ENCODE assay signal across 22 cellular contexts in the genomic region with DNA sequence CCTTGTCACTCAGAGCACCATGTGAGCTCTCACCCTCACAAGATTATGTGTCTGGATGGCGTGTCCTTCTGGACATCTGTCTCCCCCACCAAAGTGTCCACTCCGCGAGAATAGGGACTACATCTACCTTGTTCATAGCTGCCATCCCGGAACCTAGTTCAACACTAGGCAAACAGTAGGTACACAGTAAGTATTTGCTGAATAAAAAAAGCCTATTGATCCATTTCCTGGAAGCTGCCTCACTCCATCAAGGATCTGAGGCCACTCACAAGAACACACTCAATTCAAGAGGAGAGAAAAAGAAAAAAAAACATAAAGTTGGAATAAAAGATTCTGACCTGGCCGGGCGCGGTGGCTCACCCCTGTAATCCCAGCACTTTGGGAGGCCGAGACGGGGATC. TPM values are rescaled to one million over a fixed set of nuclear protein-coding genes. Genes with fewer than 3 reads are reported as not detected.
DNase-seq lines count a peak whose midpoint lies in the region; ATAC-seq, FAIRE-seq and TF ChIP-seq lines count a peak whose summit lies in the region.
"Had no signal": no experiment of that assay in that cellular context is flagged by ENCODE, and none has a peak within 500 bp of the region (broad histone marks: within the 10 kb centered on the region; RNA-seq: fewer than 3 reads in every experiment).

No MANE protein-coding gene starts in this region.

- H3F3A ChIP-seq in neural progenitor cell (ENCODE audit: low read depth) = no peaks in the 10 kb centered on the region

- BruUV-seq in HepG2 (replicated peaks; lab: Mats Ljungman, UMichigan) = no TSS peak

- no peak for FAIRE-seq in HepG2 (lab: Jason Lieb, UNC)
- FAIRE-seq: A549, GM12878, H1 had no signal

- H3K36me3 ChIP-seq in HepG2 (replicated peaks in 1 of 2; ENCODE audit: control insufficient read depth in 1 of 2, insufficient read depth in 2 of 2, low read length in 2 of 2) (no peaks in the 10 kb centered on the region), neural progenitor cell (no peaks in the 10 kb centered on the region)
- H3K36me3 ChIP-seq: BLaER1 had no signal

- H3K9me3 ChIP-seq in HepG2 (ENCODE audit: low read length) (no peaks in the 10 kb centered on the region), neural progenitor cell (ENCODE audit: low read depth) (no peaks in the 10 kb centered on the region)
- H3K9me3 ChIP-seq: A549, BLaER1 had no signal

- intact Hi-C loops in natural killer cell (cut with micrococcal nuclease) = no loop called here
- intact Hi-C loops in HepG2 (cut with micrococcal nuclease; ENCODE audit: unreplicated experiment) = no loop called here

- H3K4me1 Mint-ChIP-seq in natural killer cell treated with Interleukin-12 subunit alpha and Interleukin-12 subunit beta and Interleukin-15 and Interleukin-18, amount 100 ng/mL, for 72 hours (ENCODE audit: low read depth in 2 of 2) = peaks cover 16 to 17% of the 10 kb centered on the region in 2 donors
- peaks cover 18 to 22% of the 10 kb centered on the region in 2 donors for H3K4me1 Mint-ChIP-seq in natural killer cell
- peaks cover 20% of the 10 kb centered on the region for H3K4me1 Mint-ChIP-seq in neural progenitor cell

- DNase-seq in natural killer cell treated with Interleukin-12 subunit alpha and Interleukin-12 subunit beta and Interleukin-15 and Interleukin-18, amount 100 ng/mL, for 72 hours (ENCODE audit: low spot score) = no peak
- DNase-seq in natural killer cell (no peak), HepG2 (ENCODE audit: low spot score) (no peak), neural progenitor cell (ENCODE audit: low spot score) (no peak), NCI-H2107 (lab: John Stamatoyannopoulos, UW) (no peak)
- DNase-seq: AML-193; CD4-positive, CD25-positive, alpha-beta regulatory T cell; CD8-positive, alpha-beta memory T cell; COR-L47; DMS 273 treated with DMSO at 0.1 percent for 48 hours; DMS53; DND-41; EL; H9 had no signal

- no peaks in the 10 kb centered on the region for H3K36me3 Mint-ChIP-seq in natural killer cell treated with Interleukin-12 subunit alpha and Interleukin-12 subunit beta and Interleukin-15 and Interleukin-18, amount 100 ng/mL, for 72 hours
- H3K36me3 Mint-ChIP-seq in natural killer cell (no peaks in the 10 kb centered on the region), neural progenitor cell (no peaks in the 10 kb centered on the region)
- H3K36me3 Mint-ChIP-seq: CD4-positive, CD25-positive, alpha-beta regulatory T cell; CD8-positive, alpha-beta memory T cell had no signal

- H3K27me3 ChIP-seq in HepG2 (ENCODE audit: control insufficient read depth in 1 of 2, insufficient read depth in 2 of 2, low read length in 2 of 2) (peaks cover 0 to 3% of the 10 kb centered on the region in 2 experiments; a peak in 1 of 5 replicates), neural progenitor cell (no peaks in the 10 kb centered on the region)
- H3K27me3 ChIP-seq: BLaER1 had no signal

- H3K4me3 ChIP-seq in HepG2 (replicated peaks in 1 of 3; ENCODE audit: insufficient read depth in 1 of 3, low read depth in 2 of 3, low read length in 3 of 3) (no peak overlapping the region), neural progenitor cell (no peak overlapping the region)
- H3K4me3 ChIP-seq: A549, BLaER1, GM12878 had no signal

- H4K20me1 ChIP-seq in HepG2 (ENCODE audit: insufficient read depth, low read length) (no peaks in the 10 kb centered on the region), neural progenitor cell (ENCODE audit: low read depth) (no peaks in the 10 kb centered on the region)
- H4K20me1 ChIP-seq: BLaER1 had no signal

- TF ChIP-seq EP300 in HepG2 (IDR thresholded peaks at IDR 0.05; ENCODE audit: low read depth in 2 of 2, low read length in 2 of 2) (no peak), HepG2 (CRISPR knock-in tag; IDR thresholded peaks at IDR 0.05; ENCODE audit: borderline replicate concordance) (no peak)

- TF ChIP-seq RAD21 in HepG2 (CRISPR knock-in tag; IDR thresholded peaks at IDR 0.05) = no peak

- H3K9ac ChIP-seq in HepG2 (ENCODE audit: insufficient read depth, low read depth, low read length) = no peak overlapping the region
- no peak overlapping the region for H3K9ac ChIP-seq in neural progenitor cell
- H3K9ac ChIP-seq: BLaER1 had no signal

- POLR2A ChIA-PET in HepG2 (lab: Yijun Ruan, JAX) = interaction anchor here (1.2 to 1.6 kb wide), 3 partner anchors 10 to 33 kb away, joined by 3 read pairs; no protein-coding TSS in a partner anchor

- no peaks in the 10 kb centered on the region for H3K9me3 Mint-ChIP-seq in natural killer cell treated with Interleukin-12 subunit alpha and Interleukin-12 subunit beta and Interleukin-15 and Interleukin-18, amount 100 ng/mL, for 72 hours
- H3K9me3 Mint-ChIP-seq in natural killer cell (no peaks in the 10 kb centered on the region), neural progenitor cell (peaks cover 2% of the 10 kb centered on the region)
- H3K9me3 Mint-ChIP-seq: CD4-positive, CD25-positive, alpha-beta regulatory T cell; CD8-positive, alpha-beta memory T cell; H9 had no signal

- H3K4me1 ChIP-seq in HepG2 (ENCODE audit: insufficient read depth, low read length) (peaks cover 85% of the 10 kb centered on the region), neural progenitor cell (peaks cover 4% of the 10 kb centered on the region)
- H3K4me1 ChIP-seq: A549 had no signal

- TF ChIP-seq POLR2A in HepG2 (IDR thresholded peaks at IDR 0.05; ENCODE audit: insufficient read depth in 1 of 2, low read depth in 2 of 2, low read length in 2 of 2) = no peak

- H3K4me2 ChIP-seq in HepG2 (ENCODE audit: low read depth, low read length) (no peak overlapping the region), neural progenitor cell (no peak overlapping the region)
- H3K4me2 ChIP-seq: A549 had no signal

- 40% methylated on average over 9 of the region's 9 CpGs for WGBS in HepG2 (ENCODE audit: low lambda C conversion rate)

- no peak for TF ChIP-seq CTCF in natural killer cell (IDR thresholded peaks at IDR 0.05)
- no peak for TF ChIP-seq CTCF in HepG2 (CRISPR knock-in tag; IDR thresholded peaks at IDR 0.05)
- no peak for TF ChIP-seq CTCF in neural progenitor cell (IDR thresholded peaks at IDR 0.05)

- CTCF ChIA-PET in HepG2 (lab: Yijun Ruan, JAX; ENCODE audit: low intra/inter-chr PET ratio, low total read pairs) = no interaction called here

- H3K27ac Mint-ChIP-seq in natural killer cell treated with Interleukin-12 subunit alpha and Interleukin-12 subunit beta and Interleukin-15 and Interleukin-18, amount 100 ng/mL, for 72 hours = peak overlapping the region; percentile 2 to 4
- H3K27ac Mint-ChIP-seq in natural killer cell (no peak overlapping the region), neural progenitor cell (peak overlapping the region; percentile 50)
- H3K27ac Mint-ChIP-seq: CD4-positive, CD25-positive, alpha-beta regulatory T cell; H9 had no signal

- H3K79me2 ChIP-seq in HepG2 (ENCODE audit: insufficient read depth, low read length) (no peaks in the 10 kb centered on the region), neural progenitor cell (ENCODE audit: low read depth) (no peaks in the 10 kb centered on the region)

- in situ Hi-C loops in HepG2 (cut with HindIII; ENCODE audit: extremely low pct_ligation_motif_present, low pct_unique_long_range_greater_than_20kb) = no loop called here

- H3K27me3 Mint-ChIP-seq in natural killer cell treated with Interleukin-12 subunit alpha and Interleukin-12 subunit beta and Interleukin-15 and Interleukin-18, amount 100 ng/mL, for 72 hours = no peaks in the 10 kb centered on the region
- H3K27me3 Mint-ChIP-seq in natural killer cell (ENCODE audit: low read depth in 2 of 2) (no peaks in the 10 kb centered on the region), neural progenitor cell (ENCODE audit: insufficient read depth, low read depth) (peaks cover 3% of the 10 kb centered on the region)
- H3K27me3 Mint-ChIP-seq: CD4-positive, CD25-positive, alpha-beta regulatory T cell; CD8-positive, alpha-beta memory T cell had no signal

- ATAC-seq in natural killer cell treated with Interleukin-12 subunit alpha and Interleukin-12 subunit beta and Interleukin-15 and Interleukin-18, amount 100 ng/mL, for 72 hours = no peak
- ATAC-seq in natural killer cell (no peak), HepG2 (no peak), HG02970 (IDR thresholded peaks at IDR 0.05; ENCODE audit: low FRiP score, unreplicated experiment) (no peak), GM19397 (IDR thresholded peaks at IDR 0.05; ENCODE audit: unreplicated experiment) (no peak), HG03469 (IDR thresholded peaks at IDR 0.05; ENCODE audit: unreplicated experiment) (no peak)
- ATAC-seq: A549, GM12878 had no signal

- no peak overlapping the region for H2AFZ ChIP-seq in HepG2 (ENCODE audit: low read length)
- H2AFZ ChIP-seq in neural progenitor cell (replicated peaks) = no peak overlapping the region

- H3K27ac ChIP-seq in HepG2 (ENCODE audit: extremely low read length, insufficient read depth, low read length) = no peak overlapping the region
- no peak overlapping the region for H3K27ac ChIP-seq in neural progenitor cell
- H3K27ac ChIP-seq: 22Rv1, A549, BLaER1 had no signal

- no peak overlapping the region for H3K4me3 Mint-ChIP-seq in natural killer cell treated with Interleukin-12 subunit alpha and Interleukin-12 subunit beta and Interleukin-15 and Interleukin-18, amount 100 ng/mL, for 72 hours
- no peak overlapping the region for H3K4me3 Mint-ChIP-seq in natural killer cell
- H3K4me3 Mint-ChIP-seq in neural progenitor cell = no peak overlapping the region
- H3K4me3 Mint-ChIP-seq: CD4-positive, CD25-positive, alpha-beta regulatory T cell; CD8-positive, alpha-beta memory T cell; H9 had no signal

RNA-seq across cellular contexts. Expression of gene ALAS1, which starts 11.2 kb away (rescaled TPM):
- total RNA-seq in natural killer cell treated with Interleukin-12 subunit alpha and Interleukin-12 subunit beta and Interleukin-15 and Interleukin-18, amount 100 ng/mL, for 72 hours = 100 to 1,000 TPM in 1 of 2 donors, 10 to 100 TPM in 1; 93.6 to 121 TPM
- total RNA-seq in natural killer cell (10 to 100 TPM; 17.0 to 34.5 (median 33.4) TPM), HepG2 (2016; rRNA removed; fragmentation: Illumina TruSeq; extraction: Trizol) (36.0 and 40.2 TPM in 2 replicates), neural progenitor cell (ENCODE audit: low replicate concordance) (35.0 and 54.9 TPM in 2 replicates)
- total RNA-seq in HepG2 (2016; cell fraction: cytosol; rRNA removed; fragmentation: Illumina TruSeq; extraction: Trizol; ENCODE audit: low read depth) = 9.6 and 11.6 TPM in 2 replicates
- total RNA-seq in HepG2 (2016; cell fraction: insoluble cytoplasmic fraction; rRNA removed; fragmentation: Illumina TruSeq; extraction: Trizol) = 33.6 and 35.3 TPM in 2 replicates
- total RNA-seq in HepG2 (2016; cell fraction: membrane; rRNA removed; fragmentation: Illumina TruSeq; extraction: Trizol) = 14.0 and 14.5 TPM in 2 replicates
- total RNA-seq in HepG2 (2016; cell fraction: nucleus; rRNA removed; fragmentation: Illumina TruSeq; extraction: Trizol) = 16.9 and 18.1 TPM in 2 replicates
- polyA plus RNA-seq in HepG2 (2011; rRNA removed) = 39.0 and 43.2 TPM in 2 replicates
- polyA plus RNA-seq in HepG2 (2011; cell fraction: cytosol; rRNA removed) = 41.2 and 50.6 TPM in 2 replicates
- 30.0 and 30.9 TPM in 2 replicates for polyA plus RNA-seq in HepG2 (2011; cell fraction: nucleus; rRNA removed)
- polyA plus RNA-seq in HepG2 (2012) = 19.8 and 27.7 TPM in 2 replicates
- 3.9 and 4.3 TPM in 2 replicates for polyA plus RNA-seq in HepG2 (2016; cell fraction: cytosol; fragmentation: Illumina TruSeq; extraction: Trizol; ENCODE audit: low read depth)
- polyA plus RNA-seq in HepG2 (2016; cell fraction: insoluble cytoplasmic fraction; fragmentation: Illumina TruSeq; extraction: Trizol; ENCODE audit: low read depth) = 27.6 and 42.4 TPM in 2 replicates
- polyA plus RNA-seq in HepG2 (2016; cell fraction: membrane; fragmentation: Illumina TruSeq; extraction: Trizol; ENCODE audit: low read depth) = 6.8 and 7.1 TPM in 2 replicates
- polyA plus RNA-seq in HepG2 (2016; cell fraction: nucleus; fragmentation: Illumina TruSeq; extraction: Trizol; ENCODE audit: insufficient read depth, low read depth) = 26.7 and 30.3 TPM in 2 replicates
- 49.6 and 54.7 TPM in 2 replicates for polyA minus RNA-seq in HepG2 (2011; rRNA and poly(A)+ RNA removed; ENCODE audit: low replicate concordance)
- 23.9 and 26.4 TPM in 2 replicates for polyA minus RNA-seq in HepG2 (2011; cell fraction: cytosol; rRNA and poly(A)+ RNA removed)
- 17.3 and 19.0 TPM in 2 replicates for polyA minus RNA-seq in HepG2 (2011; cell fraction: nucleus; rRNA and poly(A)+ RNA removed)

RNA-seq across cellular contexts. Expression of gene POC1A, which starts 32.5 kb away (rescaled TPM):
- 10 to 100 TPM; 14.9 to 35.3 TPM for total RNA-seq in natural killer cell treated with Interleukin-12 subunit alpha and Interleukin-12 subunit beta and Interleukin-15 and Interleukin-18, amount 100 ng/mL, for 72 hours
- 1 to 10 TPM; 1.3 to 2.6 (median 2.4) TPM for total RNA-seq in natural killer cell
- 20.0 and 22.5 TPM in 2 replicates for total RNA-seq in HepG2 (2016; rRNA removed; fragmentation: Illumina TruSeq; extraction: Trizol)
- total RNA-seq in HepG2 (2016; cell fraction: cytosol; rRNA removed; fragmentation: Illumina TruSeq; extraction: Trizol; ENCODE audit: low read depth) = 13.9 and 15.5 TPM in 2 replicates
- 20.6 and 21.0 TPM in 2 replicates for total RNA-seq in HepG2 (2016; cell fraction: insoluble cytoplasmic fraction; rRNA removed; fragmentation: Illumina TruSeq; extraction: Trizol)
- total RNA-seq in HepG2 (2016; cell fraction: membrane; rRNA removed; fragmentation: Illumina TruSeq; extraction: Trizol) = 24.6 and 24.9 TPM in 2 replicates
- 11.2 and 11.3 TPM in 2 replicates for total RNA-seq in HepG2 (2016; cell fraction: nucleus; rRNA removed; fragmentation: Illumina TruSeq; extraction: Trizol)
- 12.6 and 14.6 TPM in 2 replicates for polyA plus RNA-seq in HepG2 (2011; rRNA removed)
- 9.9 and 16.4 TPM in 2 replicates for polyA plus RNA-seq in HepG2 (2011; cell fraction: cytosol; rRNA removed)
- polyA plus RNA-seq in HepG2 (2011; cell fraction: nucleus; rRNA removed) = 9.4 and 12.5 TPM in 2 replicates
- 5.8 and 9.6 TPM in 2 replicates for polyA plus RNA-seq in HepG2 (2012)
- polyA plus RNA-seq in HepG2 (2016; cell fraction: cytosol; fragmentation: Illumina TruSeq; extraction: Trizol; ENCODE audit: low read depth) = 18.4 and 20.8 TPM in 2 replicates
- 22.6 and 26.9 TPM in 2 replicates for polyA plus RNA-seq in HepG2 (2016; cell fraction: insoluble cytoplasmic fraction; fragmentation: Illumina TruSeq; extraction: Trizol; ENCODE audit: low read depth)
- polyA plus RNA-seq in HepG2 (2016; cell fraction: membrane; fragmentation: Illumina TruSeq; extraction: Trizol; ENCODE audit: low read depth) = 23.5 and 25.2 TPM in 2 replicates
- polyA plus RNA-seq in HepG2 (2016; cell fraction: nucleus; fragmentation: Illumina TruSeq; extraction: Trizol; ENCODE audit: insufficient read depth, low read depth) = 16.5 and 16.9 TPM in 2 replicates
- polyA minus RNA-seq in HepG2 (2011; rRNA and poly(A)+ RNA removed; ENCODE audit: low replicate concordance) = 35.8 and 64.7 TPM in 2 replicates
- 4.6 and 7.1 TPM in 2 replicates for polyA minus RNA-seq in HepG2 (2011; cell fraction: cytosol; rRNA and poly(A)+ RNA removed)
- 8.0 TPM in 2 replicates for polyA minus RNA-seq in HepG2 (2011; cell fraction: nucleus; rRNA and poly(A)+ RNA removed)
- total RNA-seq in neural progenitor cell (ENCODE audit: low replicate concordance) = 10.3 and 18.7 TPM in 2 replicates

RNA-seq across cellular contexts. Expression of gene TLR9, which starts 38.7 kb away (rescaled TPM):
- under 1 TPM; 0.10 to 0.39 TPM for total RNA-seq in natural killer cell treated with Interleukin-12 subunit alpha and Interleukin-12 subunit beta and Interleukin-15 and Interleukin-18, amount 100 ng/mL, for 72 hours
- total RNA-seq in natural killer cell (under 1 TPM in 2 of 3 donors, not detected in 1; 0.20 to 0.21 TPM), HepG2 (2016; rRNA removed; fragmentation: Illumina TruSeq; extraction: Trizol) (not detected in 2 replicates), neural progenitor cell (ENCODE audit: low replicate concordance) (not detected in 2 replicates)
- not detected in 2 replicates for total RNA-seq in HepG2 (2016; cell fraction: cytosol; rRNA removed; fragmentation: Illumina TruSeq; extraction: Trizol; ENCODE audit: low read depth)
- not detected in 2 replicates for total RNA-seq in HepG2 (2016; cell fraction: insoluble cytoplasmic fraction; rRNA removed; fragmentation: Illumina TruSeq; extraction: Trizol)
- total RNA-seq in HepG2 (2016; cell fraction: membrane; rRNA removed; fragmentation: Illumina TruSeq; extraction: Trizol) = not detected in 2 replicates
- total RNA-seq in HepG2 (2016; cell fraction: nucleus; rRNA removed; fragmentation: Illumina TruSeq; extraction: Trizol) = not detected in 2 replicates
- polyA plus RNA-seq in HepG2 (2011; rRNA removed) = 0.08 TPM in 1 of 2 replicates, not detected in the other
- 0.01 TPM in 2 replicates for polyA plus RNA-seq in HepG2 (2011; cell fraction: cytosol; rRNA removed)
- 0.88 and 0.95 TPM in 2 replicates for polyA plus RNA-seq in HepG2 (2011; cell fraction: nucleus; rRNA removed)
- 0.31 TPM in 1 of 2 replicates, not detected in the other for polyA plus RNA-seq in HepG2 (2012)
- polyA plus RNA-seq in HepG2 (2016; cell fraction: cytosol; fragmentation: Illumina TruSeq; extraction: Trizol; ENCODE audit: low read depth) = not detected in 2 replicates
- polyA plus RNA-seq in HepG2 (2016; cell fraction: insoluble cytoplasmic fraction; fragmentation: Illumina TruSeq; extraction: Trizol; ENCODE audit: low read depth) = not detected in 2 replicates
- polyA plus RNA-seq in HepG2 (2016; cell fraction: membrane; fragmentation: Illumina TruSeq; extraction: Trizol; ENCODE audit: low read depth) = not detected in 2 replicates
- not detected in 2 replicates for polyA plus RNA-seq in HepG2 (2016; cell fraction: nucleus; fragmentation: Illumina TruSeq; extraction: Trizol; ENCODE audit: insufficient read depth, low read depth)
- 0.14 TPM in 1 of 2 replicates, not detected in the other for polyA minus RNA-seq in HepG2 (2011; rRNA and poly(A)+ RNA removed; ENCODE audit: low replicate concordance)
- polyA minus RNA-seq in HepG2 (2011; cell fraction: cytosol; rRNA and poly(A)+ RNA removed) = not detected in 2 replicates
- polyA minus RNA-seq in HepG2 (2011; cell fraction: nucleus; rRNA and poly(A)+ RNA removed) = 0.25 and 0.26 TPM in 2 replicates
- total RNA-seq: H1, H9 had no signal

RNA-seq across cellular contexts. Expression of gene TWF2, which starts 52.2 kb away (rescaled TPM):
- total RNA-seq in natural killer cell treated with Interleukin-12 subunit alpha and Interleukin-12 subunit beta and Interleukin-15 and Interleukin-18, amount 100 ng/mL, for 72 hours = 100 to 1,000 TPM in 1 of 2 donors, 10 to 100 TPM in 1; 90.3 to 117 TPM
- total RNA-seq in natural killer cell (10 to 100 TPM; 49.2 to 76.6 (median 52.0) TPM), HepG2 (2016; rRNA removed; fragmentation: Illumina TruSeq; extraction: Trizol) (45.5 and 49.1 TPM in 2 replicates), neural progenitor cell (ENCODE audit: low replicate concordance) (21.9 and 44.9 TPM in 2 replicates)
- total RNA-seq in HepG2 (2016; cell fraction: cytosol; rRNA removed; fragmentation: Illumina TruSeq; extraction: Trizol; ENCODE audit: low read depth) = 9.3 and 10.4 TPM in 2 replicates
- 46.7 and 47.5 TPM in 2 replicates for total RNA-seq in HepG2 (2016; cell fraction: insoluble cytoplasmic fraction; rRNA removed; fragmentation: Illumina TruSeq; extraction: Trizol)
- 18.1 and 19.8 TPM in 2 replicates for total RNA-seq in HepG2 (2016; cell fraction: membrane; rRNA removed; fragmentation: Illumina TruSeq; extraction: Trizol)
- total RNA-seq in HepG2 (2016; cell fraction: nucleus; rRNA removed; fragmentation: Illumina TruSeq; extraction: Trizol) = 19.0 and 20.5 TPM in 2 replicates
- polyA plus RNA-seq in HepG2 (2011; rRNA removed) = 108 and 123 TPM in 2 replicates
- 139 and 201 TPM in 2 replicates for polyA plus RNA-seq in HepG2 (2011; cell fraction: cytosol; rRNA removed)
- polyA plus RNA-seq in HepG2 (2011; cell fraction: nucleus; rRNA removed) = 105 and 112 TPM in 2 replicates
- 63.2 and 85.2 TPM in 2 replicates for polyA plus RNA-seq in HepG2 (2012)
- 10.6 and 11.3 TPM in 2 replicates for polyA plus RNA-seq in HepG2 (2016; cell fraction: cytosol; fragmentation: Illumina TruSeq; extraction: Trizol; ENCODE audit: low read depth)
- polyA plus RNA-seq in HepG2 (2016; cell fraction: insoluble cytoplasmic fraction; fragmentation: Illumina TruSeq; extraction: Trizol; ENCODE audit: low read depth) = 55.3 and 58.3 TPM in 2 replicates
- polyA plus RNA-seq in HepG2 (2016; cell fraction: membrane; fragmentation: Illumina TruSeq; extraction: Trizol; ENCODE audit: low read depth) = 16.1 and 16.9 TPM in 2 replicates
- 37.2 and 39.4 TPM in 2 replicates for polyA plus RNA-seq in HepG2 (2016; cell fraction: nucleus; fragmentation: Illumina TruSeq; extraction: Trizol; ENCODE audit: insufficient read depth, low read depth)
- polyA minus RNA-seq in HepG2 (2011; rRNA and poly(A)+ RNA removed; ENCODE audit: low replicate concordance) = 46.6 and 135 TPM in 2 replicates
- 84.6 and 87.5 TPM in 2 replicates for polyA minus RNA-seq in HepG2 (2011; cell fraction: cytosol; rRNA and poly(A)+ RNA removed)
- 18.5 and 25.0 TPM in 2 replicates for polyA minus RNA-seq in HepG2 (2011; cell fraction: nucleus; rRNA and poly(A)+ RNA removed)

RNA-seq across cellular contexts. Expression of gene PPM1M, which starts 58.8 kb away (rescaled TPM):
- total RNA-seq in natural killer cell treated with Interleukin-12 subunit alpha and Interleukin-12 subunit beta and Interleukin-15 and Interleukin-18, amount 100 ng/mL, for 72 hours = 10 to 100 TPM; 45.7 to 47.7 TPM
- 10 to 100 TPM; 66.0 to 83.7 (median 77.8) TPM for total RNA-seq in natural killer cell
- 1.5 and 2.5 TPM in 2 replicates for total RNA-seq in HepG2 (2016; rRNA removed; fragmentation: Illumina TruSeq; extraction: Trizol)
- 0.91 and 1.1 TPM in 2 replicates for total RNA-seq in HepG2 (2016; cell fraction: cytosol; rRNA removed; fragmentation: Illumina TruSeq; extraction: Trizol; ENCODE audit: low read depth)
- total RNA-seq in HepG2 (2016; cell fraction: insoluble cytoplasmic fraction; rRNA removed; fragmentation: Illumina TruSeq; extraction: Trizol) = 2.2 and 2.4 TPM in 2 replicates
- 2.7 and 3.5 TPM in 2 replicates for total RNA-seq in HepG2 (2016; cell fraction: membrane; rRNA removed; fragmentation: Illumina TruSeq; extraction: Trizol)
- total RNA-seq in HepG2 (2016; cell fraction: nucleus; rRNA removed; fragmentation: Illumina TruSeq; extraction: Trizol) = 2.0 and 2.1 TPM in 2 replicates
- 5.9 and 6.9 TPM in 2 replicates for polyA plus RNA-seq in HepG2 (2011; rRNA removed)
- 4.4 and 5.2 TPM in 2 replicates for polyA plus RNA-seq in HepG2 (2011; cell fraction: cytosol; rRNA removed)
- polyA plus RNA-seq in HepG2 (2011; cell fraction: nucleus; rRNA removed) = 20.6 and 21.3 TPM in 2 replicates
- polyA plus RNA-seq in HepG2 (2012) = 4.0 and 4.5 TPM in 2 replicates
- polyA plus RNA-seq in HepG2 (2016; cell fraction: cytosol; fragmentation: Illumina TruSeq; extraction: Trizol; ENCODE audit: low read depth) = 0.99 and 1.1 TPM in 2 replicates
- polyA plus RNA-seq in HepG2 (2016; cell fraction: insoluble cytoplasmic fraction; fragmentation: Illumina TruSeq; extraction: Trizol; ENCODE audit: low read depth) = 2.0 and 2.3 TPM in 2 replicates
- polyA plus RNA-seq in HepG2 (2016; cell fraction: membrane; fragmentation: Illumina TruSeq; extraction: Trizol; ENCODE audit: low read depth) = 2.3 and 2.5 TPM in 2 replicates
- 3.6 and 4.3 TPM in 2 replicates for polyA plus RNA-seq in HepG2 (2016; cell fraction: nucleus; fragmentation: Illumina TruSeq; extraction: Trizol; ENCODE audit: insufficient read depth, low read depth)
- 8.9 and 14.9 TPM in 2 replicates for polyA minus RNA-seq in HepG2 (2011; rRNA and poly(A)+ RNA removed; ENCODE audit: low replicate concordance)
- polyA minus RNA-seq in HepG2 (2011; cell fraction: cytosol; rRNA and poly(A)+ RNA removed) = 1.5 and 1.9 TPM in 2 replicates
- 2.7 and 3.7 TPM in 2 replicates for polyA minus RNA-seq in HepG2 (2011; cell fraction: nucleus; rRNA and poly(A)+ RNA removed)
- 1.1 and 3.1 TPM in 2 replicates for total RNA-seq in neural progenitor cell (ENCODE audit: low replicate concordance)

Comparison
In these comparisons a context has a peak if more than half of its experiments do, and no peak if none do; other contexts are left out.
1. H3K27ac Mint-ChIP-seq: peak in natural killer cell treated with Interleukin-12 subunit alpha and Interleukin-12 subunit beta and Interleukin-15 and Interleukin-18, amount 100 ng/mL, for 72 hours (2 of 2) and neural progenitor cell (single experiment); none in natural killer cell (0 of 2).